In the genomic region with DNA sequence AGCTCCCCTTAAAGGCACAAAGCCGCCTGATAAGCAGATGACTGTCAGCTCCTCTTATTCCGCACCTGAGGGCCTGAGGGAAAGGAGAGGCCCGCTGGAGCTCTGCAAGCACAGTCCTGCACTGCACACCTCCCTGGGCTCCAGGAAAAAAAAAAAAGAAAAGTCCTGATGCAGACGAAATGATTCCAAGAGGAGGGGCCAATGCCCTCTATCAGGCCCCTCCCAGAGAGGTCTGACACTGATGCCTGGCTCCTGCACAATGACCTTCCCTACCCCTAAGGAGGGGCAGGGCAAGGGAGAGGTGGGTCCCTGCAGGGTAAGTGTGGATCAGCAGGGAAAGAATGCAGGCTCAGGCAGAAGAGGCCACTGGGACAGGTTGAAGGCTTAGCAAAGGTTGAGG, we compare ENCODE assay signal across 20 cellular contexts.
"Had no signal": no experiment of that assay in that cellular context is flagged by ENCODE, and none has a peak within 500 bp of the region (broad histone marks: within the 10 kb centered on the region; RNA-seq: fewer than 3 reads in every experiment).

No MANE protein-coding gene starts in this region.

- H3K9me3 Mint-ChIP-seq: stimulated activated naive CD8-positive, alpha-beta T cell treated with anti-CD3 and anti-CD28 coated beads, Interleukin-15, amount 100 ng/mL, for 72 hours had no signal

- DNase-seq: activated CD4-positive, alpha-beta T cell treated with anti-CD3 and anti-CD28 coated beads, Interleukin-2, amount 50 U/mL, for 4 hours; activated gamma-delta T cell treated with Interleukin-2 at 50 U/mL for 16 hours; amniotic stem cell; dermis blood vessel endothelial cell; effector memory CD4-positive, alpha-beta T cell; gastrocnemius medialis; head of caudate nucleus; immature natural killer cell; left ventricle myocardium superior; mesenchymal stem cell; naive thymus-derived CD8-positive, alpha-beta T cell; psoas muscle; right cardiac atrium; stimulated activated CD4-positive, alpha-beta T cell treated with anti-CD3 and anti-CD28 coated beads, Interleukin-4, amount 100 ng/mL, for 1 hour; stimulated activated naive CD8-positive, alpha-beta T cell treated with anti-CD3 and anti-CD28 coated beads, Interleukin-15, amount 100 ng/mL, for 72 hours; trophoblast cell had no signal

- H3K27ac Mint-ChIP-seq: activated naive CD4-positive, alpha-beta T cell treated with anti-CD3 and anti-CD28 coated beads, Interleukin-2, amount 50 U/mL, for 72 hours; immature natural killer cell; naive thymus-derived CD8-positive, alpha-beta T cell; stimulated activated naive CD8-positive, alpha-beta T cell treated with anti-CD3 and anti-CD28 coated beads, Interleukin-15, amount 100 ng/mL, for 72 hours had no signal

- H3K4me3 Mint-ChIP-seq: immature natural killer cell; naive thymus-derived CD8-positive, alpha-beta T cell; stimulated activated naive CD8-positive, alpha-beta T cell treated with anti-CD3 and anti-CD28 coated beads, Interleukin-15, amount 100 ng/mL, for 72 hours had no signal

- H3K36me3 ChIP-seq: gastrocnemius medialis had no signal

- H3K4me1 Mint-ChIP-seq: immature natural killer cell; stimulated activated naive CD8-positive, alpha-beta T cell treated with anti-CD3 and anti-CD28 coated beads, Interleukin-15, amount 100 ng/mL, for 72 hours had no signal

- H3K36me3 Mint-ChIP-seq: activated naive CD4-positive, alpha-beta T cell treated with anti-CD3 and anti-CD28 coated beads, Interleukin-2, amount 50 U/mL, for 72 hours; immature natural killer cell; naive thymus-derived CD8-positive, alpha-beta T cell had no signal

- H3K27me3 ChIP-seq: gastrocnemius medialis had no signal

- H3K9me3 ChIP-seq: gastrocnemius medialis, psoas muscle had no signal

- H3K4me3 ChIP-seq: gastrocnemius medialis, psoas muscle, skin epidermis had no signal

- ATAC-seq: activated naive CD4-positive, alpha-beta T cell treated with anti-CD3 and anti-CD28 coated beads, Interleukin-2, amount 50 U/mL, for 72 hours; gastrocnemius medialis; left ventricle myocardium superior; naive thymus-derived CD8-positive, alpha-beta T cell; psoas muscle; right cardiac atrium; stimulated activated naive CD8-positive, alpha-beta T cell treated with anti-CD3 and anti-CD28 coated beads, Interleukin-15, amount 100 ng/mL, for 72 hours had no signal

- H3K27ac ChIP-seq: epithelial cell of prostate, gastrocnemius medialis, psoas muscle, VCaP had no signal

- H3K4me1 ChIP-seq: gastrocnemius medialis, psoas muscle had no signal
